Comparison of ENCODE assay signal across 21 cellular contexts in genomic region chr20:12152996-12153395, GRCh38.
A peak's percentile ranks its signal among the peaks of the same experiment; 100 is the strongest.
DNase-seq lines count a peak whose midpoint lies in the region; ATAC-seq and TF ChIP-seq lines count a peak whose summit lies in the region.
"Had no signal": no experiment of that assay in that cellular context is flagged by ENCODE, and none has a peak within 500 bp of the region (broad histone marks: within the 10 kb centered on the region; RNA-seq: fewer than 3 reads in every experiment).

No MANE protein-coding gene starts in this region.

- H3K9me3 ChIP-seq in PC-9 (ENCODE audit: insufficient read depth, low read depth) = no peaks in the 10 kb centered on the region
- H3K9me3 ChIP-seq: gastrocnemius medialis had no signal

- H3K36me3 Mint-ChIP-seq in stimulated activated effector memory CD8-positive, alpha-beta T cell treated with anti-CD3 and anti-CD28 coated beads, Interleukin-12 subunit alpha, Interleukin-12 subunit beta, amount 100 ng/mL, for 72 hours = no peaks in the 10 kb centered on the region
- H3K36me3 Mint-ChIP-seq: activated naive CD4-positive, alpha-beta T cell treated with anti-CD3 and anti-CD28 coated beads, Interleukin-2, amount 50 U/mL, for 24 hours had no signal

- H3K79me2 ChIP-seq in PC-9 (ENCODE audit: low read depth) = no peaks in the 10 kb centered on the region

- BruUV-seq in PC-9 (replicated peaks; lab: Mats Ljungman, UMichigan) = no TSS peak

- no peaks in the 10 kb centered on the region for H4K20me1 ChIP-seq in PC-9 (ENCODE audit: insufficient read depth)
- H4K20me1 ChIP-seq: BLaER1 treated with 17β-estradiol and CSF1 and Interleukin-3, amounts not matched to agents 10 nM and 100 nM had no signal

- no peak overlapping the region for H3K27ac Mint-ChIP-seq in stimulated activated effector memory CD8-positive, alpha-beta T cell treated with anti-CD3 and anti-CD28 coated beads, Interleukin-12 subunit alpha, Interleukin-12 subunit beta, amount 100 ng/mL, for 72 hours
- H3K27ac Mint-ChIP-seq: activated CD4-positive, alpha-beta memory T cell treated with anti-CD3 and anti-CD28 coated beads, Interleukin-2, amount 10 ng/mL, durations not matched to agents 7 days and 5 days; activated T-cell treated with anti-CD3 and anti-CD28 coated beads, Interleukin-2, amount 50 U/mL, for 24 hours; nephron; T-helper 17 cell had no signal

- no peak overlapping the region for H2AFZ ChIP-seq in PC-9

- H3K9me3 Mint-ChIP-seq in stimulated activated effector memory CD8-positive, alpha-beta T cell treated with anti-CD3 and anti-CD28 coated beads, Interleukin-12 subunit alpha, Interleukin-12 subunit beta, amount 100 ng/mL, for 72 hours = peaks cover 22% of the 10 kb centered on the region
- H3K9me3 Mint-ChIP-seq: nephron had no signal

- ATAC-seq in esophagus mucosa (peak; percentile 62), HG02571 (IDR thresholded peaks at IDR 0.05; ENCODE audit: unreplicated experiment) (no peak)
- no peak for ATAC-seq in stimulated activated effector memory CD8-positive, alpha-beta T cell treated with anti-CD3 and anti-CD28 coated beads, Interleukin-12 subunit alpha, Interleukin-12 subunit beta, amount 100 ng/mL, for 72 hours
- ATAC-seq: gastrocnemius medialis, T-helper 17 cell had no signal

- no peak overlapping the region for H3K4me3 Mint-ChIP-seq in stimulated activated effector memory CD8-positive, alpha-beta T cell treated with anti-CD3 and anti-CD28 coated beads, Interleukin-12 subunit alpha, Interleukin-12 subunit beta, amount 100 ng/mL, for 72 hours
- H3K4me3 Mint-ChIP-seq: activated CD4-positive, alpha-beta memory T cell treated with anti-CD3 and anti-CD28 coated beads, Interleukin-2, amount 10 ng/mL, durations not matched to agents 7 days and 5 days; activated naive CD4-positive, alpha-beta T cell treated with anti-CD3 and anti-CD28 coated beads, Interleukin-2, amount 50 U/mL, for 24 hours; activated T-cell treated with anti-CD3 and anti-CD28 coated beads, Interleukin-2, amount 50 U/mL, for 24 hours; nephron; T-helper 17 cell had no signal

- no peak for TF ChIP-seq CTCF in PC-9 (conservative IDR thresholded peaks at IDR 0.05)

- H3K4me1 Mint-ChIP-seq in stimulated activated effector memory CD8-positive, alpha-beta T cell treated with anti-CD3 and anti-CD28 coated beads, Interleukin-12 subunit alpha, Interleukin-12 subunit beta, amount 100 ng/mL, for 72 hours = no peaks in the 10 kb centered on the region
- H3K4me1 Mint-ChIP-seq: activated CD4-positive, alpha-beta memory T cell treated with anti-CD3 and anti-CD28 coated beads, Interleukin-2, amount 10 ng/mL, durations not matched to agents 7 days and 5 days; activated naive CD4-positive, alpha-beta T cell treated with anti-CD3 and anti-CD28 coated beads, Interleukin-2, amount 50 U/mL, for 24 hours; nephron; T-helper 17 cell had no signal

- no peaks in the 10 kb centered on the region for H3K36me3 ChIP-seq in PC-9 (ENCODE audit: low read depth)
- H3K36me3 ChIP-seq: BLaER1 treated with 17β-estradiol and CSF1 and Interleukin-3, amounts not matched to agents 10 nM and 100 nM; gastrocnemius medialis; WERI-Rb-1 had no signal

- no peaks in the 10 kb centered on the region for H3K9me2 ChIP-seq in PC-9 (ENCODE audit: insufficient read depth)

- H3K27ac ChIP-seq in PC-9 = no peak overlapping the region
- H3K27ac ChIP-seq: BLaER1 treated with 17β-estradiol and CSF1 and Interleukin-3, amounts not matched to agents 10 nM and 100 nM; gastrocnemius medialis; WERI-Rb-1 had no signal

- intact Hi-C loops in PC-9 (cut with micrococcal nuclease; ENCODE audit: unreplicated experiment) = no loop called here

- H3F3A ChIP-seq in PC-9 (ENCODE audit: insufficient read depth, low read depth) = no peaks in the 10 kb centered on the region

- CTCF ChIA-PET in PC-9 (lab: Charles Lee) = no interaction called here

- DNase-seq in H4 (ENCODE audit: low spot score) (peak; percentile 85), PC-9 (peak in 1 of 2 experiments; percentile 44), renal cortical epithelial cell (ENCODE audit: low read depth) (peak; percentile 20), NCI-H748 treated with DMSO at 0.1 percent for 48 hours (lab: John Stamatoyannopoulos, UW) (no peak)
- no peak for DNase-seq in stimulated activated effector memory CD8-positive, alpha-beta T cell treated with anti-CD3 and anti-CD28 coated beads, Interleukin-12 subunit alpha, Interleukin-12 subunit beta, amount 100 ng/mL, for 72 hours (ENCODE audit: low spot score in 2 of 2)
- DNase-seq: activated CD4-positive, alpha-beta memory T cell treated with anti-CD3 and anti-CD28 coated beads, Interleukin-2, amount 10 ng/mL, durations not matched to agents 7 days and 5 days; activated T-cell treated with anti-CD3 and anti-CD28 coated beads, Interleukin-2, amount 50 U/mL, for 24 hours; gastrocnemius medialis; MM.1S; NCI-H2029; NCI-H510A; SIG-M5; small intestine; stimulated activated CD8-positive, alpha-beta memory T cell treated with anti-CD3 and anti-CD28 coated beads, Interleukin-4, amount 100 ng/mL, for 48 hours; T-helper 17 cell; WERI-Rb-1 had no signal

- POLR2A ChIA-PET in PC-9 (lab: Charles Lee; ENCODE audit: unreplicated experiment) = no interaction called here

- no peak overlapping the region for H3K4me3 ChIP-seq in PC-9
- H3K4me3 ChIP-seq: BLaER1 treated with 17β-estradiol and CSF1 and Interleukin-3, amounts not matched to agents 10 nM and 100 nM; gastrocnemius medialis had no signal

- no peaks in the 10 kb centered on the region for H3K27me3 ChIP-seq in PC-9 (ENCODE audit: insufficient read depth, low read depth)
- H3K27me3 ChIP-seq: BLaER1 treated with 17β-estradiol and CSF1 and Interleukin-3, amounts not matched to agents 10 nM and 100 nM; gastrocnemius medialis had no signal

- H3K4me2 ChIP-seq in PC-9 = peak overlapping the region; percentile 40
- H3K4me2 ChIP-seq: BLaER1 treated with 17β-estradiol and CSF1 and Interleukin-3, amounts not matched to agents 10 nM and 100 nM had no signal

- 0 out of 2 replicates have a peak, but pooled peaks cover 6% of the 10 kb centered on the region for H3K4me1 ChIP-seq in PC-9 (replicated peaks; ENCODE audit: insufficient read depth)
- H3K4me1 ChIP-seq: gastrocnemius medialis had no signal

Comparison
In these comparisons a context has a peak if more than half of its experiments do, and no peak if none do; other contexts are left out.
1. DNase-seq: peak in H4 (single experiment) and renal cortical epithelial cell (single experiment); none in NCI-H748 treated with DMSO at 0.1 percent for 48 hours (single experiment) and stimulated activated effector memory CD8-positive, alpha-beta T cell treated with anti-CD3 and anti-CD28 coated beads, Interleukin-12 subunit alpha, Interleukin-12 subunit beta, amount 100 ng/mL, for 72 hours (0 of 2).